In the genomic region with DNA sequence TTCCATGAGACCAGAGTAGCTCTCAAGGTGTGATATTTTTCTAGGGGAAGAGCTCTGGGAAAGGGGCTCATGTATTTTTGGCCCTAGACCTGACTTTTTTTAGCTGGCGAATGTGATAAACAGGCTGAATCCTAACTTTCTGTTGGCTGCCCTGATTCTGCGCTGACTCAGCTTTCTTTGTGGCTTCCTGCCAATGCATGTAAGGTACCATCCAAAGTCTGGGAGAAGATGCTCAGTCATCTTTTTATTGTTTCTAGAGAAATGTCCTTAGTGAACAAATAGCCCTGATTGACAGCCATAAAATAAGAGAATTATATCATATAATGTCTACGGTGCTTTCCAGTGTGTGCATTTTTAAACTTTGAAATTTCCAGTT, we compare ENCODE assay signal across 17 cellular contexts.
DNase-seq lines count a peak whose midpoint lies in the region; ATAC-seq and TF ChIP-seq lines count a peak whose summit lies in the region.
"Had no signal": no experiment of that assay in that cellular context is flagged by ENCODE, and none has a peak within 500 bp of the region (broad histone marks: within the 10 kb centered on the region; RNA-seq: fewer than 3 reads in every experiment).

No MANE protein-coding gene starts in this region.

- H3K27me3 Mint-ChIP-seq in chondrocyte (ENCODE audit: low read depth) = no peaks in the 10 kb centered on the region

- H3K27ac ChIP-seq in Panc1 (ENCODE audit: low read length) = peak overlapping the region; percentile 86

- CTCF ChIA-PET in Panc1 (lab: Charles Lee) = interaction anchor here (2.0 kb wide), 1 partner anchor 33 kb away, joined by 7 read pairs; no protein-coding TSS in a partner anchor

- TF ChIP-seq CTCF in AG10803 (conservative IDR thresholded peaks at IDR 0.05; ENCODE audit: low read length) (no peak), Panc1 (IDR thresholded peaks at IDR 0.05) (no peak), chondrocyte (IDR thresholded peaks at IDR 0.05) (no peak)

- no peaks in the 10 kb centered on the region for H3K36me3 ChIP-seq in Panc1 (ENCODE audit: control insufficient read depth, insufficient read depth, low read length)
- H3K36me3 ChIP-seq in H7 (replicated peaks; ENCODE audit: control insufficient read depth, insufficient read depth, low read length) = no peaks in the 10 kb centered on the region

- POLR2A ChIA-PET in Panc1 (lab: Charles Lee) = no interaction called here

- no peaks in the 10 kb centered on the region for H3K36me3 Mint-ChIP-seq in chondrocyte (ENCODE audit: low read depth)
- H3K36me3 Mint-ChIP-seq: activated CD8-positive, alpha-beta memory T cell treated with anti-CD3 and anti-CD28 coated beads, Interleukin-2, amount 10 ng/mL, durations not matched to agents 7 days and 5 days had no signal

- DNase-seq in AG10803 (ENCODE audit: low read depth) (peak; percentile 13), Panc1 (ENCODE audit: low read depth, low spot score) (no peak), chondrocyte (ENCODE audit: low spot score) (no peak), medulla oblongata (ENCODE audit: extremely low spot score) (peak; percentile 31), CD1c-positive myeloid dendritic cell (ENCODE audit: extremely low spot score) (no peak), DMS153 treated with DMSO at 0.1 percent for 48 hours (lab: John Stamatoyannopoulos, UW; ENCODE audit: unreplicated experiment) (no peak), H7 (no peak), KG1 (lab: John Stamatoyannopoulos, UW) (no peak)
- DNase-seq: activated CD8-positive, alpha-beta memory T cell treated with anti-CD3 and anti-CD28 coated beads, Interleukin-2, amount 10 ng/mL, durations not matched to agents 7 days and 5 days; activated effector memory CD4-positive, alpha-beta T cell treated with Interleukin-2 at 50 U/mL for 16 hours; amygdala; Caco-2; dermis blood vessel endothelial cell; hippocampal formation; kidney glomerular epithelial cell; NCI-H2029; NCI-H526 had no signal

- H3K4me1 ChIP-seq in Panc1 (ENCODE audit: control insufficient read depth, insufficient read depth, low read length) = peaks cover 47% of the 10 kb centered on the region

- no TSS peak for BruUV-seq in Panc1 (replicated peaks; lab: Mats Ljungman, UMichigan)

- no peak overlapping the region for H3K4me3 Mint-ChIP-seq in chondrocyte (ENCODE audit: unreplicated experiment)
- H3K4me3 Mint-ChIP-seq: activated CD8-positive, alpha-beta memory T cell treated with anti-CD3 and anti-CD28 coated beads, Interleukin-2, amount 10 ng/mL, durations not matched to agents 7 days and 5 days had no signal

- H3K9me3 ChIP-seq in Panc1 (ENCODE audit: control insufficient read depth, insufficient read depth, low read depth, low read length) = no peaks in the 10 kb centered on the region
- H3K9me3 ChIP-seq: Caco-2 had no signal

- peak overlapping the region; percentile 81 for H3K27ac Mint-ChIP-seq in chondrocyte (ENCODE audit: unreplicated experiment)
- H3K27ac Mint-ChIP-seq: activated CD8-positive, alpha-beta memory T cell treated with anti-CD3 and anti-CD28 coated beads, Interleukin-2, amount 10 ng/mL, durations not matched to agents 7 days and 5 days had no signal

- in situ Hi-C loops in Panc1 (cut with HindIII; ENCODE audit: low pct_unique_long_range_greater_than_20kb, low sequenced_read_pairs) = no loop called here

- no peak for ATAC-seq in Panc1
- ATAC-seq: activated CD8-positive, alpha-beta memory T cell treated with anti-CD3 and anti-CD28 coated beads, Interleukin-2, amount 10 ng/mL, durations not matched to agents 7 days and 5 days had no signal

- H3K4me3 ChIP-seq in AG10803 (ENCODE audit: low read length) (no peak overlapping the region), Panc1 (ENCODE audit: low read depth in 2 of 2, low read length in 2 of 2) (no peak overlapping the region), H7 (ENCODE audit: insufficient read depth, low read depth, low read length) (no peak overlapping the region)

- peaks cover 3% of the 10 kb centered on the region for H3K9me3 Mint-ChIP-seq in chondrocyte (ENCODE audit: low read depth)

- H3K27me3 ChIP-seq in Panc1 (ENCODE audit: control insufficient read depth, insufficient read depth, low read length) (no peaks in the 10 kb centered on the region), H7 (ENCODE audit: control insufficient read depth, insufficient read depth, low read length) (peaks cover 1% of the 10 kb centered on the region)

- H3K4me1 Mint-ChIP-seq in chondrocyte (ENCODE audit: low read depth) = peaks cover 66% of the 10 kb centered on the region

- intact Hi-C loops in Panc1 (cut with micrococcal nuclease; ENCODE audit: unreplicated experiment) = no loop called here

Comparison
In these comparisons a context has a peak if more than half of its experiments do, and no peak if none do; other contexts are left out.
1. DNase-seq: peak in AG10803 (single experiment) and medulla oblongata (single experiment); none in Panc1 (single experiment), chondrocyte (single experiment), CD1c-positive myeloid dendritic cell (single experiment), DMS153 treated with DMSO at 0.1 percent for 48 hours (single experiment), H7 (single experiment) and KG1 (single experiment).